In the genomic region with DNA sequence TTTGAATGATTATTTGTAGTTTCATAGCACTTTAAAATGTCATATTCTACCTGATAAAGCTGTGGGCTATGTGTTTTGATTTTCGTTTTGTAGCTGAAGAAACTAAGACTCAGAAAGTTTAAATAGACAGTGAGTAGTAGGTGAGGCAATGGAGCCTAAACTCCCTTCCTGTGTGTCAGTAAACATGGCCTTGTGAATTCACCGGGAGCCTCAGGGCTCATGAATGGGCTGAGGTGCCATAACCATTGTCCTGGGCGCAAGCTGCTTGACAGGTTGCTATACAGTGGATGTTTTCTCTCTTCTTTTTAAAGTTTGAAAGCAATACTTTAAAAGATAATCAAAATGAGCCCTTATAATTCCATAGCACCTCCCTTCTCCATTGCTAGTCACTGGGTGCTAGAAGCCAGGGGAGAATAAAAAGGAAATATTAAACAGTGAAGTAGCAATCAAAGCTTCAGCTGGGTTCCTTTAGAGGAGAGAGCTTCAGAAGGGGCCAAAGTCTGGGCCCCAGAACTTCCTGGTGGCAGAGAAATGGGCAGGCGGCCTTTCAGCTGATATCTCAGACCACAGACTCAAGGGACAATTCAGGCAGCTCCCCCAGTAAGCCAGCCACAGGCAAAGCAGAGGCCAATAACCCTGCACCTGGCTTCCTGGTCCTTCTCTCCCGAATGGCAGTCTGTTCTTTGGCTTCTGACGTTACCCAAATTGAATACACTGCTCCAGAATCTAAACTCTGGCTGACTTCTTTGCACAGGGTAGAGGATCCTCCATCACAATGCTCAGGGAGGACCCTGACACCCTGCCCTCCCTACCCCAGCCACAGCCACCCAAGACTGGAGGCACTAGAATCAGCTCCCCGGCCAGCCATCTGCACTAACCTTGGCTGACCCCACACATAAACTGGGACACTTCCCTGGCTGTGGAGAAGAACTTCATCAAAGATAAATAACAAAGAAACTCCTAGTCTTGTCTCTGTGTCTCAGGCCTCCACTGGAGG, we compare ENCODE assay signal across 21 cellular contexts. TPM values are rescaled to one million over a fixed set of nuclear protein-coding genes. Genes with fewer than 3 reads are reported as not detected.
DNase-seq lines count a peak whose midpoint lies in the region; ATAC-seq, FAIRE-seq and TF ChIP-seq lines count a peak whose summit lies in the region.
"Had no signal": no experiment of that assay in that cellular context is flagged by ENCODE, and none has a peak within 500 bp of the region (broad histone marks: within the 10 kb centered on the region; RNA-seq: fewer than 3 reads in every experiment).

No MANE protein-coding gene starts in this region.

- no peaks in the 10 kb centered on the region for H3K4me1 Mint-ChIP-seq in activated naive CD4-positive, alpha-beta T cell treated with anti-CD3 and anti-CD28 coated beads for 36 hours (ENCODE audit: low read depth)
- H3K4me1 Mint-ChIP-seq: activated naive CD4-positive, alpha-beta T cell treated with anti-CD3 and anti-CD28 coated beads, Interleukin-2, amount 10 ng/mL, durations not matched to agents 7 days and 5 days had no signal

- H2AFZ ChIP-seq in IMR-90 (replicated peaks; ENCODE audit: low read length, poor library complexity), result peak overlapping the region; percentile 38

- H2BK5ac ChIP-seq in IMR-90 (ENCODE audit: low read depth, low read length, poor library complexity, severe bottlenecking), result peak overlapping the region; percentile 12

- H3K36me3 ChIP-seq in IMR-90 (ENCODE audit: control insufficient read depth, insufficient read depth, low read length) (no peaks in the 10 kb centered on the region), breast epithelium (no peaks in the 10 kb centered on the region)
- H3K36me3 ChIP-seq: SJCRH30 had no signal

- H3K27ac ChIP-seq in IMR-90 (ENCODE audit: insufficient read depth, low read length), result no peak overlapping the region
- peak overlapping the region; percentile 58 to 68 for H3K27ac ChIP-seq in breast epithelium
- H3K27ac ChIP-seq: psoas muscle, SJCRH30 had no signal

- peak overlapping the region; percentile 56; the same call in 1 of the 2 replicates for H2BK120ac ChIP-seq in IMR-90 (ENCODE audit: low read depth, low read length)

- H3K27ac Mint-ChIP-seq in activated naive CD4-positive, alpha-beta T cell treated with anti-CD3 and anti-CD28 coated beads for 36 hours, result no peak overlapping the region
- H3K27ac Mint-ChIP-seq: activated CD4-positive, alpha-beta memory T cell treated with anti-CD3 and anti-CD28 coated beads for 36 hours; activated naive CD4-positive, alpha-beta T cell treated with anti-CD3 and anti-CD28 coated beads, Interleukin-2, amount 10 ng/mL, durations not matched to agents 7 days and 5 days; activated T-cell treated with anti-CD3 and anti-CD28 coated beads, Interleukin-2, amount 50 U/mL, for 24 hours; WTC11 had no signal

- H3K4ac ChIP-seq in IMR-90 (ENCODE audit: low read depth, low read length), result peak overlapping the region; percentile 70

- 60% methylated on average over 3 of the region's 7 CpGs; no CpG with 5 or more reads in 1 of the 2 experiments for WGBS in IMR-90 (ENCODE audit: extremely low coverage in 2 of 2, insufficient read length in 1 of 2), 2 experiments

- 0 out of 2 replicates have a peak overlapping the region, but pooled peaks have one; percentile 55 for H3K23ac ChIP-seq in IMR-90 (ENCODE audit: low read depth, low read length)

- H2AK5ac ChIP-seq in IMR-90 (ENCODE audit: low read depth, low read length), result peak overlapping the region; percentile 74

- no peak overlapping the region for H3K4me2 ChIP-seq in IMR-90 (ENCODE audit: low read depth, low read length)

- no peaks in the 10 kb centered on the region for H3K9me3 ChIP-seq in IMR-90 (ENCODE audit: control insufficient read depth, insufficient read depth, low read length)
- no peaks in the 10 kb centered on the region for H3K9me3 ChIP-seq in breast epithelium
- H3K9me3 ChIP-seq: psoas muscle, SJCRH30 had no signal

- H3K4me1 ChIP-seq in IMR-90 (ENCODE audit: control insufficient read depth, insufficient read depth, low read length), result peaks cover 15% of the 10 kb centered on the region
- no peaks in the 10 kb centered on the region for H3K4me1 ChIP-seq in breast epithelium
- H3K4me1 ChIP-seq: psoas muscle, SJCRH30 had no signal

- H3K9me1 ChIP-seq in IMR-90 (ENCODE audit: insufficient read depth, low read length), result peaks cover 15% of the 10 kb centered on the region

- peak; percentile 24 for DNase-seq in IMR-90
- DNase-seq in breast epithelium (ENCODE audit: low spot score in 2 of 2), result no peak
- DNase-seq in kidney tubule cell (ENCODE audit: low spot score), result peak; percentile 34
- DNase-seq in urothelium cell line (ENCODE audit: low spot score), result no peak
- no peak for DNase-seq in activated naive CD4-positive, alpha-beta T cell treated with anti-CD3 and anti-CD28 coated beads for 36 hours
- DNase-seq in activated effector memory CD4-positive, alpha-beta T cell treated with Interleukin-2 at 50 U/mL for 16 hours, result no peak
- DNase-seq in KBM-7, result no peak
- DNase-seq in stimulated activated naive CD4-positive, alpha-beta T cell treated with Interleukin-2 at 50 U/mL for 16 hours (lab: John Stamatoyannopoulos, UW), result no peak
- DNase-seq: activated CD4-positive, alpha-beta memory T cell treated with anti-CD3 and anti-CD28 coated beads for 36 hours; activated naive CD4-positive, alpha-beta T cell treated with anti-CD3 and anti-CD28 coated beads, Interleukin-2, amount 10 ng/mL, durations not matched to agents 7 days and 5 days; activated T-cell treated with anti-CD3 and anti-CD28 coated beads, Interleukin-2, amount 50 U/mL, for 24 hours; DMS79 treated with DMSO at 0.1 percent for 48 hours; left cardiac atrium; NCI-H1092; NCI-H2029 treated with DMSO at 0.1 percent for 48 hours; NCI-H524 treated with DMSO at 0.1 percent for 48 hours; OCI-M1; psoas muscle; SJCRH30 had no signal

- H3K56ac ChIP-seq in IMR-90 (ENCODE audit: extremely low read depth, insufficient read depth, low read length), result no peak overlapping the region

- dilution Hi-C loops in IMR-90 (cut with HindIII; ENCODE audit: low sequenced_read_pairs, unreplicated experiment), result no loop called here

- H2AK9ac ChIP-seq in IMR-90 (replicated peaks; ENCODE audit: low read depth, low read length, poor library complexity), result peak overlapping the region; percentile 30

- H4K91ac ChIP-seq in IMR-90 (ENCODE audit: insufficient read depth, low read depth, low read length), result peak overlapping the region; percentile 31

- no peaks in the 10 kb centered on the region for H4K20me1 ChIP-seq in IMR-90 (ENCODE audit: insufficient read depth, low read length)

- intact Hi-C loops in IMR-90 (cut with micrococcal nuclease) (no loop called here), breast epithelium (cut with DNase I; ENCODE audit: low total_unique reads) (no loop called here)
- intact Hi-C loops in activated naive CD4-positive, alpha-beta T cell treated with anti-CD3 and anti-CD28 coated beads for 36 hours (cut with micrococcal nuclease), result no loop called here

- peak overlapping the region; percentile 72; the same call in 2 of the 3 replicates for H2BK15ac ChIP-seq in IMR-90 (ENCODE audit: low read depth, low read length)

- peak overlapping the region; percentile 63 for H2BK20ac ChIP-seq in IMR-90 (ENCODE audit: low read depth, low read length)

- no peaks in the 10 kb centered on the region for H3K79me1 ChIP-seq in IMR-90 (ENCODE audit: low read depth in 1 of 2, low read length in 2 of 2)

- CTCF ChIA-PET in IMR-90 (lab: Yijun Ruan, JAX), result interaction anchor here (0.9 to 1.5 kb wide), 7 partner anchors 10 to 33 kb away, joined by 3 to 6 read pairs (median 3); no protein-coding TSS in a partner anchor
- CTCF ChIA-PET in activated naive CD4-positive, alpha-beta T cell treated with anti-CD3 and anti-CD28 coated beads for 36 hours (lab: Charles Lee), result interaction anchor here (0.9 to 2.4 kb wide), 3 partner anchors 38 to 162 kb away, joined by 4 to 7 read pairs (median 4); no protein-coding TSS in a partner anchor

- H3K14ac ChIP-seq in IMR-90 (replicated peaks; ENCODE audit: low read depth, low read length), result peak overlapping the region; percentile 35; the same call in 1 of the 2 replicates

- no peak overlapping the region for H3K18ac ChIP-seq in IMR-90 (ENCODE audit: low read depth, low read length)

- H3K4me3 Mint-ChIP-seq in activated naive CD4-positive, alpha-beta T cell treated with anti-CD3 and anti-CD28 coated beads for 36 hours, result no peak overlapping the region
- H3K4me3 Mint-ChIP-seq: activated CD4-positive, alpha-beta memory T cell treated with anti-CD3 and anti-CD28 coated beads for 36 hours; activated naive CD4-positive, alpha-beta T cell treated with anti-CD3 and anti-CD28 coated beads, Interleukin-2, amount 10 ng/mL, durations not matched to agents 7 days and 5 days; activated T-cell treated with anti-CD3 and anti-CD28 coated beads, Interleukin-2, amount 50 U/mL, for 24 hours; WTC11 had no signal

- no TSS peak for BruUV-seq in IMR-90 (replicated peaks; lab: Mats Ljungman, UMichigan)

- no peaks in the 10 kb centered on the region for H3K27me3 Mint-ChIP-seq in activated naive CD4-positive, alpha-beta T cell treated with anti-CD3 and anti-CD28 coated beads for 36 hours (ENCODE audit: low read depth)

- H4K8ac ChIP-seq in IMR-90 (ENCODE audit: low read depth in 2 of 2, low read length in 2 of 2), result peak overlapping the region in 1 of 2 experiments; percentile 74; a peak in 1 of 4 replicates

- H3K36me3 Mint-ChIP-seq in activated naive CD4-positive, alpha-beta T cell treated with anti-CD3 and anti-CD28 coated beads for 36 hours (ENCODE audit: low read depth), result no peaks in the 10 kb centered on the region
- H3K36me3 Mint-ChIP-seq: activated CD4-positive, alpha-beta memory T cell treated with anti-CD3 and anti-CD28 coated beads for 36 hours; activated naive CD4-positive, alpha-beta T cell treated with anti-CD3 and anti-CD28 coated beads, Interleukin-2, amount 10 ng/mL, durations not matched to agents 7 days and 5 days; WTC11 had no signal

- no peak overlapping the region for H3K4me3 ChIP-seq in IMR-90 (ENCODE audit: insufficient read depth, low read depth, low read length)
- no peak overlapping the region for H3K4me3 ChIP-seq in breast epithelium
- H3K4me3 ChIP-seq: psoas muscle, SJCRH30 had no signal

- no peaks in the 10 kb centered on the region for H3K9me3 Mint-ChIP-seq in activated naive CD4-positive, alpha-beta T cell treated with anti-CD3 and anti-CD28 coated beads for 36 hours
- H3K9me3 Mint-ChIP-seq: activated CD4-positive, alpha-beta memory T cell treated with anti-CD3 and anti-CD28 coated beads for 36 hours; activated naive CD4-positive, alpha-beta T cell treated with anti-CD3 and anti-CD28 coated beads, Interleukin-2, amount 10 ng/mL, durations not matched to agents 7 days and 5 days; activated T-cell treated with anti-CD3 and anti-CD28 coated beads, Interleukin-2, amount 50 U/mL, for 24 hours had no signal

- FAIRE-seq in urothelium cell line (lab: Jason Lieb, UNC), result peak; percentile 68
- FAIRE-seq: colon had no signal

- TF ChIP-seq POLR2A in IMR-90 (IDR thresholded peaks at IDR 0.05; ENCODE audit: low read depth, low read length), result no peak
- no peak for TF ChIP-seq POLR2A in breast epithelium (IDR thresholded peaks at IDR 0.05)

- TF ChIP-seq CTCF in IMR-90 (conservative IDR thresholded peaks at IDR 0.05; ENCODE audit: low read depth, low read length), result no peak
- TF ChIP-seq CTCF in breast epithelium (IDR thresholded peaks at IDR 0.05), result no peak

- POLR2A ChIA-PET in IMR-90 (lab: Charles Lee; ENCODE audit: unreplicated experiment), result no interaction called here

- TF ChIP-seq RAD21 in IMR-90 (IDR thresholded peaks at IDR 0.05; ENCODE audit: low read length), result no peak

- H3K27me3 ChIP-seq in IMR-90 (ENCODE audit: control insufficient read depth, insufficient read depth, low read length), result no peaks in the 10 kb centered on the region
- H3K27me3 ChIP-seq in breast epithelium, result no peaks in the 10 kb centered on the region
- H3K27me3 ChIP-seq: SJCRH30 had no signal

- in situ Hi-C loops in IMR-90 (cut with MboI; ENCODE audit: low sequenced_read_pairs), result no loop called here
- in situ Hi-C loops in KBM-7 (cut with MboI; ENCODE audit: low pct_unique_long_range_greater_than_20kb, low sequenced_read_pairs), result no loop called here

- 0 out of 2 replicates have a peak, but pooled peaks have one; percentile 8 for ATAC-seq in IMR-90 (ENCODE audit: low read depth)
- ATAC-seq: WTC11 had no signal

- H3K9ac ChIP-seq in IMR-90 (ENCODE audit: low read depth, low read length), result no peak overlapping the region

- H4K5ac ChIP-seq in IMR-90 (ENCODE audit: low read depth, low read length), result no peak overlapping the region

RNA-seq across cellular contexts. Expression of gene NPAS2, which starts 51.8 kb away (rescaled TPM):
- total RNA-seq in IMR-90 (2012; rRNA removed) (5.2 and 5.6 TPM in 2 replicates), breast epithelium (10 to 100 TPM in 2 of 3 donors, 1 to 10 TPM in 1; 6.2 to 42.3 (median 22.5) TPM)
- 14.8 and 16.0 TPM in 2 replicates for polyA plus RNA-seq in IMR-90 (2012; rRNA removed)
- polyA plus RNA-seq in IMR-90 (2012; cell fraction: cytosol; rRNA removed), result 12.8 and 30.1 TPM in 2 replicates
- polyA plus RNA-seq in IMR-90 (2012; cell fraction: nucleus; rRNA removed; ENCODE audit: low replicate concordance), result 40.4 and 69.1 TPM in 2 replicates
- 1 to 10 TPM; 5.8 to 5.9 TPM for total RNA-seq in activated naive CD4-positive, alpha-beta T cell treated with anti-CD3 and anti-CD28 coated beads for 36 hours

Comparison
In these comparisons a context has a peak if more than half of its experiments do, and no peak if none do; other contexts are left out.
1. DNase-seq: peak in IMR-90 (single experiment) and kidney tubule cell (single experiment); none in breast epithelium (0 of 2), urothelium cell line (single experiment), activated naive CD4-positive, alpha-beta T cell treated with anti-CD3 and anti-CD28 coated beads for 36 hours (single experiment), activated effector memory CD4-positive, alpha-beta T cell treated with Interleukin-2 at 50 U/mL for 16 hours (single experiment), KBM-7 (single experiment) and stimulated activated naive CD4-positive, alpha-beta T cell treated with Interleukin-2 at 50 U/mL for 16 hours (single experiment).